24 cellular contexts compared by ENCODE assay signal in genomic region chr15:36133686-36134085, GRCh38.
"Had no signal": no experiment of that assay in that cellular context is flagged by ENCODE, and none has a peak within 500 bp of the region (broad histone marks: within the 10 kb centered on the region; RNA-seq: fewer than 3 reads in every experiment).

No MANE protein-coding gene starts in this region.

- FAIRE-seq: urothelium cell line had no signal

- H3K36me3 ChIP-seq: transverse colon had no signal

- H3K27me3 Mint-ChIP-seq: activated naive CD4-positive, alpha-beta T cell treated with anti-CD3 and anti-CD28 coated beads, Interleukin-2, amount 50 U/mL, for 24 hours; stimulated activated naive B cell treated with anti-CD40 and anti-IgM and Interleukin-4, amounts not matched to agents 10 μg/mL and 1 μg/mL and 100 μg/mL, for 72 hours had no signal

- H3K4me1 ChIP-seq: transverse colon had no signal

- H3K4me1 Mint-ChIP-seq: activated naive CD4-positive, alpha-beta T cell treated with anti-CD3 and anti-CD28 coated beads, Interleukin-2, amount 50 U/mL, for 24 hours; stimulated activated naive B cell treated with anti-CD40 and anti-IgM and Interleukin-4, amounts not matched to agents 10 μg/mL and 1 μg/mL and 100 μg/mL, for 72 hours had no signal

- H3K9me3 ChIP-seq: transverse colon had no signal

- H3K36me3 Mint-ChIP-seq: activated naive CD4-positive, alpha-beta T cell treated with anti-CD3 and anti-CD28 coated beads, Interleukin-2, amount 50 U/mL, for 24 hours; stimulated activated naive B cell treated with anti-CD40 and anti-IgM and Interleukin-4, amounts not matched to agents 10 μg/mL and 1 μg/mL and 100 μg/mL, for 72 hours had no signal

- ATAC-seq: activated CD4-positive, CD25-positive, alpha-beta regulatory T cell treated with anti-CD3 and anti-CD28 coated beads, Interleukin-2, amount 50 U/mL, for 24 hours; activated CD8-positive, alpha-beta T cell treated with anti-CD3 and anti-CD28 coated beads, Interleukin-2, amount 10 ng/mL, durations not matched to agents 7 days and 5 days; left ventricle myocardium superior; sciatic nerve; stimulated activated naive B cell treated with anti-CD40 and anti-IgM and Interleukin-4, amounts not matched to agents 10 μg/mL and 1 μg/mL and 100 μg/mL, for 72 hours had no signal

- H3K4me3 ChIP-seq: transverse colon had no signal

- H3K27me3 ChIP-seq: transverse colon had no signal

- H3K4me3 Mint-ChIP-seq: activated CD8-positive, alpha-beta T cell treated with anti-CD3 and anti-CD28 coated beads, Interleukin-2, amount 10 ng/mL, durations not matched to agents 7 days and 5 days; activated naive CD4-positive, alpha-beta T cell treated with anti-CD3 and anti-CD28 coated beads, Interleukin-2, amount 50 U/mL, for 24 hours; stimulated activated naive B cell treated with anti-CD40 and anti-IgM and Interleukin-4, amounts not matched to agents 10 μg/mL and 1 μg/mL and 100 μg/mL, for 72 hours; T-helper 2 cell treated with Interferon-gamma antibody and Interleukin-4, amounts not matched to agents 5 μg/mL and 100 μg/mL, for 36 hours had no signal

- H3K27ac Mint-ChIP-seq: activated CD8-positive, alpha-beta T cell treated with anti-CD3 and anti-CD28 coated beads, Interleukin-2, amount 10 ng/mL, durations not matched to agents 7 days and 5 days; activated naive CD4-positive, alpha-beta T cell treated with anti-CD3 and anti-CD28 coated beads, Interleukin-2, amount 50 U/mL, for 24 hours; stimulated activated naive B cell treated with anti-CD40 and anti-IgM and Interleukin-4, amounts not matched to agents 10 μg/mL and 1 μg/mL and 100 μg/mL, for 72 hours; T-helper 2 cell treated with Interferon-gamma antibody and Interleukin-4, amounts not matched to agents 5 μg/mL and 100 μg/mL, for 36 hours had no signal

- H3K27ac ChIP-seq: transverse colon, VCaP had no signal

- DNase-seq: activated CD4-positive, alpha-beta T cell treated with anti-CD3 and anti-CD28 coated beads, Interleukin-2, amount 50 U/mL, for 1 hour; activated CD8-positive, alpha-beta T cell treated with anti-CD3 and anti-CD28 coated beads, Interleukin-2, amount 10 ng/mL, durations not matched to agents 7 days and 5 days; activated gamma-delta T cell treated with Interleukin-2 at 50 U/mL for 16 hours; aorta; central memory CD4-positive, alpha-beta T cell; dermis blood vessel endothelial cell; effector CD8-positive, alpha-beta T cell; erythroblast; foreskin melanocyte; glutamatergic neuron; hippocampal formation; left ventricle myocardium superior; occipital lobe; posterior cingulate gyrus; stimulated activated CD4-positive, alpha-beta T cell treated with anti-CD3 and anti-CD28 coated beads, Interleukin-2, amount 100 ng/mL, for 48 hours; stimulated activated CD8-positive, alpha-beta memory T cell treated with anti-CD3 and anti-CD28 coated beads, Interleukin-4, amount 100 ng/mL, for 48 hours; stimulated activated naive B cell treated with anti-CD40 and anti-IgM and Interleukin-4, amounts not matched to agents 10 μg/mL and 1 μg/mL and 100 μg/mL, for 72 hours; transverse colon had no signal
